Comparison of ENCODE assay signal across 18 cellular contexts in genomic region chr12:1022032-1022970, GRCh38.
"Had no signal": no experiment of that assay in that cellular context is flagged by ENCODE, and none has a peak within 500 bp of the region (broad histone marks: within the 10 kb centered on the region; RNA-seq: fewer than 3 reads in every experiment).

No MANE protein-coding gene starts in this region.

- DNase-seq: dorsolateral prefrontal cortex; effector CD8-positive, alpha-beta T cell; foreskin fibroblast; glutamatergic neuron; immature natural killer cell; kidney; left cardiac atrium; left ventricle myocardium superior; mesendoderm; naive thymus-derived CD4-positive, alpha-beta T cell; psoas muscle; sigmoid colon; small intestine; stimulated activated CD4-positive, alpha-beta T cell treated with anti-CD3 and anti-CD28 coated beads, Interleukin-12 subunit alpha, Interleukin-12 subunit beta, amount 100 ng/mL, for 4 hours; stimulated activated naive CD4-positive, alpha-beta T cell treated with Interleukin-2 at 50 U/mL for 16 hours had no signal

- H3K4me1 Mint-ChIP-seq: immature natural killer cell had no signal

- H3K4me1 ChIP-seq: sigmoid colon had no signal

- H3K4me3 ChIP-seq: coronary artery, dorsolateral prefrontal cortex, gastroesophageal sphincter, psoas muscle, sigmoid colon had no signal

- H3K4me3 Mint-ChIP-seq: immature natural killer cell; naive thymus-derived CD4-positive, alpha-beta T cell had no signal

- H3K27me3 ChIP-seq: dorsolateral prefrontal cortex, gastroesophageal sphincter, neutrophil, sigmoid colon had no signal

- H3K36me3 ChIP-seq: neutrophil, sigmoid colon had no signal

- ATAC-seq: gastroesophageal sphincter; left cardiac atrium; left ventricle myocardium superior; naive thymus-derived CD4-positive, alpha-beta T cell had no signal

- H3K9me3 ChIP-seq: gastroesophageal sphincter, neutrophil, psoas muscle, sigmoid colon had no signal

- H3K27ac ChIP-seq: coronary artery, dorsolateral prefrontal cortex, gastroesophageal sphincter, neutrophil, psoas muscle, sigmoid colon had no signal

- H3K27me3 Mint-ChIP-seq: naive thymus-derived CD4-positive, alpha-beta T cell had no signal
